26 cellular contexts compared by ENCODE assay signal in genomic region chr18:5939801-5940667, GRCh38. TPM values are rescaled to one million over a fixed set of nuclear protein-coding genes. Genes with fewer than 3 reads are reported as not detected.
A peak's percentile ranks its signal among the peaks of the same experiment; 100 is the strongest.
DNase-seq lines count a peak whose midpoint lies in the region; ATAC-seq, FAIRE-seq and TF ChIP-seq lines count a peak whose summit lies in the region.
"Had no signal": no experiment of that assay in that cellular context is flagged by ENCODE, and none has a peak within 500 bp of the region (broad histone marks: within the 10 kb centered on the region; RNA-seq: fewer than 3 reads in every experiment).

No MANE protein-coding gene starts in this region.

- H4K20me1 ChIP-seq in K562 (replicated peaks; ENCODE audit: control insufficient read depth, insufficient read depth, low read length) = no peaks in the 10 kb centered on the region
- H4K20me1 ChIP-seq: BLaER1 treated with 17β-estradiol and CSF1 and Interleukin-3, amounts not matched to agents 10 nM and 100 nM had no signal

- no peak overlapping the region for H3K4me3 ChIP-seq in K562
- H3K4me3 ChIP-seq in aorta (ENCODE audit: low read length in 2 of 2) = no peak overlapping the region
- no peak overlapping the region for H3K4me3 ChIP-seq in gastroesophageal sphincter
- H3K4me3 ChIP-seq: A549; BLaER1 treated with 17β-estradiol and CSF1 and Interleukin-3, amounts not matched to agents 10 nM and 100 nM; GM23248 had no signal

- H3K27ac ChIP-seq in K562 (ENCODE audit: extremely low read depth, low read depth, low read length) (no peak overlapping the region), aorta (ENCODE audit: low read depth in 1 of 2, low read length in 2 of 2) (no peak overlapping the region), gastroesophageal sphincter (no peak overlapping the region)
- H3K27ac ChIP-seq: A549; BLaER1 treated with 17β-estradiol and CSF1 and Interleukin-3, amounts not matched to agents 10 nM and 100 nM; GM23248 had no signal

- no peak overlapping the region for H2AFZ ChIP-seq in K562 (ENCODE audit: low read depth, low read length)
- H2AFZ ChIP-seq: GM23248 had no signal

- no peak for ATAC-seq in K562
- peak; percentile 15 for ATAC-seq in aorta (ENCODE audit: low FRiP score)
- no peak for ATAC-seq in HG02938 (IDR thresholded peaks at IDR 0.05; ENCODE audit: unreplicated experiment)
- ATAC-seq in HG02870 (IDR thresholded peaks at IDR 0.05; ENCODE audit: unreplicated experiment) = no peak
- ATAC-seq in gastroesophageal sphincter = no peak
- ATAC-seq: A549, HCT116 had no signal

- TF ChIP-seq POLR2A in K562 (conservative IDR thresholded peaks at IDR 0.05) (no peak), gastroesophageal sphincter (IDR thresholded peaks at IDR 0.05) (no peak)

- H3K9me3 ChIP-seq in K562 (replicated peaks; ENCODE audit: control insufficient read depth, insufficient read depth, low read depth, low read length) (no peaks in the 10 kb centered on the region), aorta (ENCODE audit: control insufficient read depth, low read length) (no peaks in the 10 kb centered on the region), gastroesophageal sphincter (no peaks in the 10 kb centered on the region)
- H3K9me3 ChIP-seq: A549; BE2C; BLaER1 treated with 17β-estradiol and CSF1 and Interleukin-3, amounts not matched to agents 10 nM and 100 nM had no signal

- CTCF ChIA-PET in K562 (lab: Yijun Ruan, JAX; ENCODE audit: low intra/inter-chr PET ratio) = no interaction called here

- H3K27me3 ChIP-seq in K562 (ENCODE audit: control insufficient read depth in 2 of 2, insufficient read depth in 2 of 2, low read length in 2 of 2) (no peaks in the 10 kb centered on the region), aorta (ENCODE audit: control insufficient read depth in 1 of 2, insufficient read depth in 2 of 2, low read length in 1 of 2) (peaks cover 0 to 2% of the 10 kb centered on the region in 2 donors), gastroesophageal sphincter (peaks cover 8% of the 10 kb centered on the region)
- H3K27me3 ChIP-seq: BE2C; BLaER1 treated with 17β-estradiol and CSF1 and Interleukin-3, amounts not matched to agents 10 nM and 100 nM had no signal

- 2% methylated on average over 7 of the region's 7 CpGs for WGBS in K562 (ENCODE audit: insufficient coverage, low coverage, missing lambda C conversion rate)
- WGBS in aorta, 2 donors = 84 to 90% methylated on average over 7 of the region's 7 CpGs
- WGBS in gastroesophageal sphincter (ENCODE audit: low coverage in 1 of 2), 2 donors = 77 to 97% methylated on average over 3 to 6 of the region's 7 CpGs

- TF ChIP-seq CTCF in K562 (IDR thresholded peaks at IDR 0.05 in 2 of 3, conservative IDR thresholded peaks at IDR 0.05 in 1 of 3; ENCODE audit: insufficient read depth in 2 of 3, low read depth in 1 of 3, low read length in 3 of 3) = no peak
- TF ChIP-seq CTCF in gastroesophageal sphincter (IDR thresholded peaks at IDR 0.05) = no peak

- TF ChIP-seq RAD21 in K562 (CRISPR knock-in tag; conservative IDR thresholded peaks at IDR 0.05 in 1 of 2, IDR thresholded peaks at IDR 0.05 in 1 of 2) = no peak

- intact Hi-C loops in K562 (cut with micrococcal nuclease) = no loop called here
- intact Hi-C loops in aorta (cut with DNase I) = no loop called here

- H3K4me1 ChIP-seq in K562 (replicated peaks in 1 of 2; ENCODE audit: control insufficient read depth in 2 of 2, insufficient read depth in 2 of 2, low read length in 2 of 2) (no peaks in the 10 kb centered on the region), aorta (ENCODE audit: control insufficient read depth in 1 of 2, insufficient read depth in 2 of 2, low read length in 2 of 2) (no peaks in the 10 kb centered on the region), gastroesophageal sphincter (no peaks in the 10 kb centered on the region)
- H3K4me1 ChIP-seq: A549, BE2C had no signal

- DNase-seq in K562 (ENCODE audit: extremely low read depth in 1 of 4, low spot score in 3 of 4) (no peak), kidney tubule cell (ENCODE audit: low spot score) (peak; percentile 19), renal cortical epithelial cell (ENCODE audit: low read depth) (peak; percentile 51), aorta (no peak)
- DNase-seq: 8988T; ACHN; AML-193; BE2C; CD4-positive, alpha-beta T cell; CD8-positive, alpha-beta memory T cell; DMS 273 treated with DMSO at 0.1 percent for 48 hours; DMS79; EL; GDM1; GM23248; H9 had no signal

- no peak overlapping the region for H3K9ac ChIP-seq in K562 (ENCODE audit: insufficient read depth in 1 of 2, low read depth in 2 of 2, low read length in 2 of 2)
- H3K9ac ChIP-seq: BLaER1 treated with 17β-estradiol and CSF1 and Interleukin-3, amounts not matched to agents 10 nM and 100 nM; GM23248 had no signal

- no peak for FAIRE-seq in K562 (lab: Jason Lieb, UNC)
- FAIRE-seq: A549, D721Med, GM12891, GM18507 had no signal

- TF ChIP-seq EP300 in K562 (IDR thresholded peaks at IDR 0.05; ENCODE audit: low read length) (no peak), gastroesophageal sphincter (IDR thresholded peaks at IDR 0.05) (no peak)

- H3K36me3 ChIP-seq in K562 (ENCODE audit: control insufficient read depth, insufficient read depth, low read length) (no peaks in the 10 kb centered on the region), aorta (ENCODE audit: control insufficient read depth in 1 of 2, insufficient read depth in 2 of 2, low read length in 1 of 2) (no peaks in the 10 kb centered on the region), gastroesophageal sphincter (no peaks in the 10 kb centered on the region)
- H3K36me3 ChIP-seq: BE2C; BLaER1 treated with 17β-estradiol and CSF1 and Interleukin-3, amounts not matched to agents 10 nM and 100 nM had no signal

- H3K9me1 ChIP-seq in K562 (ENCODE audit: control insufficient read depth, insufficient read depth, low read length) = no peaks in the 10 kb centered on the region

- POLR2A ChIA-PET in K562 (lab: Yijun Ruan, JAX) = no interaction called here

- in situ Hi-C loops in K562 (cut with MboI) = no loop called here

- H3K4me2 ChIP-seq in K562 (ENCODE audit: insufficient read depth, low read length) = no peak overlapping the region
- H3K4me2 ChIP-seq: A549 had no signal

- H3K79me2 ChIP-seq in K562 (ENCODE audit: control insufficient read depth, insufficient read depth, low read length) = no peaks in the 10 kb centered on the region

- BruUV-seq in K562 (replicated peaks; lab: Mats Ljungman, UMichigan) = no TSS peak

TF ChIP-seq in K562, 482 proteins besides CTCF, POLR2A, EP300 and RAD21:
- TF ChIP-seq GTF2E2 (tag; IDR thresholded peaks at IDR 0.05) = no peak
- no peak for TF ChIP-seq TCF7 (IDR thresholded peaks at IDR 0.05; ENCODE audit: borderline replicate concordance)
- 0 out of 2 replicates have a peak, but pooled peaks have one; percentile 10 for TF ChIP-seq CEBPB (tag; IDR thresholded peaks at IDR 0.05)
- TF ChIP-seq ZNF124 (CRISPR knock-in tag; IDR thresholded peaks at IDR 0.05) = no peak
- TF ChIP-seq PURB (CRISPR knock-in tag; IDR thresholded peaks at IDR 0.05; ENCODE audit: low read depth) = no peak
- TF ChIP-seq ZNF165 (CRISPR knock-in tag; IDR thresholded peaks at IDR 0.05; ENCODE audit: borderline replicate concordance) = no peak

RNA-seq across cellular contexts. Expression of gene TMEM200C, which starts 44.7 kb away (rescaled TPM):
- total RNA-seq in K562 (2011; cell fraction: chromatin; rRNA removed; ENCODE audit: low replicate concordance) = not detected in 2 replicates
- not detected in 2 replicates for total RNA-seq in K562 (2011; cell fraction: nucleolus; rRNA removed)
- total RNA-seq in K562 (2011; cell fraction: nucleoplasm; rRNA removed) = not detected in 2 replicates
- total RNA-seq in K562 (2014; rRNA removed) (not detected in 2 replicates), K562 (2014; rRNA removed; fragmentation: Illumina TruSeq; extraction: Trizol) (not detected in 2 replicates), K562 (2015; rRNA removed; fragmentation: Illumina TruSeq; extraction: Trizol) (not detected in 2 replicates), K562 (2021) (0.04 TPM in 1 of 2 replicates, not detected in the other), renal cortical epithelial cell (0.30 and 0.69 TPM in 2 replicates), aorta (under 1 TPM; 0.06 to 0.15 TPM), gastroesophageal sphincter (under 1 TPM; under 0.01 to 0.16 (median 0.13) TPM)
- polyA plus RNA-seq in K562 (2011; rRNA removed) (not detected in 2 replicates), K562 (2014; fragmentation: Illumina TruSeq; extraction: Trizol) (not detected in 2 replicates), K562 (2014; fragmentation: Nextera tagmentation; extraction: Ambion mirVana) (not detected), K562 (2014; rRNA removed) (not detected in 2 replicates), aorta (under 1 TPM in 1 of 2 donors, not detected in 1; 0.03 TPM)
- polyA plus RNA-seq in K562 (2011; cell fraction: cytosol; rRNA removed) = not detected in 2 replicates
- polyA plus RNA-seq in K562 (2011; cell fraction: nucleus; rRNA removed) = not detected in 2 replicates
- not detected in 2 replicates for polyA plus RNA-seq in K562 (2012)
- polyA minus RNA-seq in K562 (2011; rRNA and poly(A)+ RNA removed) = not detected in 2 replicates
- polyA minus RNA-seq in K562 (2011; cell fraction: cytosol; rRNA and poly(A)+ RNA removed) = not detected in 2 replicates
- polyA minus RNA-seq in K562 (2011; cell fraction: nucleus; rRNA and poly(A)+ RNA removed) = not detected in 2 replicates
- total RNA-seq: CD4-positive, alpha-beta T cell; CD8-positive, alpha-beta memory T cell; GM23248 had no signal
- polyA plus RNA-seq: A549; CD14-positive monocyte; CD8-positive, alpha-beta memory T cell; GM23248 had no signal

Comparison
In these comparisons a context has a peak if more than half of its experiments do, and no peak if none do; other contexts are left out.
1. DNase-seq: peak in kidney tubule cell (single experiment) and renal cortical epithelial cell (single experiment); none in K562 (0 of 4) and aorta (0 of 2).